Comparison of ENCODE assay signal across 22 cellular contexts in genomic region chr7:131331806-131332205, GRCh38. TPM values are rescaled to one million over a fixed set of nuclear protein-coding genes. Genes with fewer than 3 reads are reported as not detected.
A peak's percentile ranks its signal among the peaks of the same experiment; 100 is the strongest.
DNase-seq lines count a peak whose midpoint lies in the region; ATAC-seq, FAIRE-seq and TF ChIP-seq lines count a peak whose summit lies in the region.
"Had no signal": no experiment of that assay in that cellular context is flagged by ENCODE, and none has a peak within 500 bp of the region (broad histone marks: within the 10 kb centered on the region; RNA-seq: fewer than 3 reads in every experiment).

No MANE protein-coding gene starts in this region.

- H3K4me3 ChIP-seq in A549 (no peak overlapping the region), endodermal cell (ENCODE audit: low read length) (peak overlapping the region; percentile 11), pancreas (no peak overlapping the region)
- H3K4me3 ChIP-seq: PC-9, SJSA1 had no signal

- no peak for TF ChIP-seq EP300 in A549 (IDR thresholded peaks at IDR 0.05)

- no peak overlapping the region for H3K9ac ChIP-seq in endodermal cell (ENCODE audit: extremely low read depth, low read length, poor library complexity, severe bottlenecking)

- no peaks in the 10 kb centered on the region for H3K27me3 Mint-ChIP-seq in endodermal cell (ENCODE audit: insufficient read depth)

- no peak overlapping the region for H3K27ac ChIP-seq in A549
- no peak overlapping the region for H3K27ac ChIP-seq in endodermal cell (ENCODE audit: low read depth, low read length)
- no peak overlapping the region for H3K27ac ChIP-seq in pancreas
- H3K27ac ChIP-seq: HL-60, PC-9, SJSA1 had no signal

- no peak overlapping the region for H3K27ac Mint-ChIP-seq in endodermal cell

- TF ChIP-seq POLR2A in A549 (IDR thresholded peaks at IDR 0.05; ENCODE audit: low read length): no peak

- peaks cover 34% of the 10 kb centered on the region for H3K36me3 Mint-ChIP-seq in endodermal cell (ENCODE audit: low read depth)

- no peak overlapping the region for H3K4me3 Mint-ChIP-seq in endodermal cell
- H3K4me3 Mint-ChIP-seq: CD14-positive monocyte had no signal

- POLR2A ChIA-PET in A549 (lab: Yijun Ruan, JAX): no interaction called here

- H3K27me3 ChIP-seq in endodermal cell (ENCODE audit: control insufficient read depth, insufficient read depth, low read length, poor library complexity, severe bottlenecking): no peaks in the 10 kb centered on the region
- no peaks in the 10 kb centered on the region for H3K27me3 ChIP-seq in pancreas
- H3K27me3 ChIP-seq: SJSA1 had no signal

- intact Hi-C loops in pancreas (cut with DNase I): no loop called here

- WGBS in A549 (ENCODE audit: missing lambda C conversion rate): 79% methylated on average over 1 of the region's 1 CpG
- WGBS in endodermal cell (ENCODE audit: insufficient coverage in 1 of 2, insufficient read length in 1 of 2), 2 experiments: 96% methylated on average over 1 of the region's 1 CpG; no CpG with 5 or more reads in 1 of the 2 experiments
- 31 to 59% methylated on average over 1 of the region's 1 CpG for WGBS in pancreas, 2 donors

- H3K4me1 Mint-ChIP-seq in endodermal cell: peaks cover 18% of the 10 kb centered on the region

- ATAC-seq in A549 (no peak), pancreas (no peak), left lobe of liver (no peak), GM21423 (IDR thresholded peaks at IDR 0.05; ENCODE audit: unreplicated experiment) (no peak)

- no peak for TF ChIP-seq RAD21 in A549 (conservative IDR thresholded peaks at IDR 0.05 in 1 of 2, IDR thresholded peaks at IDR 0.05 in 1 of 2)

- CTCF ChIA-PET in A549 (lab: Yijun Ruan, JAX): no interaction called here

- peak overlapping the region; percentile 80; the same call in 1 of the 3 replicates for H3K4me2 ChIP-seq in A549

- no peak for TF ChIP-seq CTCF in A549 (IDR thresholded peaks at IDR 0.05)
- no peak for TF ChIP-seq CTCF in endodermal cell (conservative IDR thresholded peaks at IDR 0.05)
- no peak for TF ChIP-seq CTCF in pancreas (IDR thresholded peaks at IDR 0.05)

- peaks cover 30% of the 10 kb centered on the region for H3K9me3 ChIP-seq in A549
- peaks cover 22% of the 10 kb centered on the region for H3K9me3 ChIP-seq in endodermal cell (ENCODE audit: control insufficient read depth, low read length)
- peaks cover 0 to 5% (median 0%) of the 10 kb centered on the region in 4 donors for H3K9me3 ChIP-seq in pancreas

- peaks cover 11% of the 10 kb centered on the region for H3K36me3 ChIP-seq in endodermal cell (ENCODE audit: control insufficient read depth, insufficient read depth, low read length)
- H3K36me3 ChIP-seq in pancreas: no peaks in the 10 kb centered on the region

- DNase-seq in A549 (ENCODE audit: low read depth in 1 of 2, low spot score in 1 of 2) (no peak), endodermal cell (no peak), pancreas (no peak), left lobe of liver (ENCODE audit: low spot score) (no peak), GF-D8 (lab: John Stamatoyannopoulos, UW) (no peak)
- DNase-seq in activated effector memory CD4-positive, alpha-beta T cell treated with anti-CD3 and anti-CD28 coated beads, Interleukin-2, amount 50 U/mL, for 16 hours: no peak
- DNase-seq: ACHN, AML-193, GOT3, MV-4-11, NCI-H1417 treated with DMSO at 0.1 percent for 48 hours, NCI-H1930, NCI-H2171, NCI-H446 treated with DMSO at 0.1 percent for 48 hours, NCI-H82, PC-9 had no signal

- peaks cover 33% of the 10 kb centered on the region for H3K4me1 ChIP-seq in A549
- H3K4me1 ChIP-seq in endodermal cell (ENCODE audit: control insufficient read depth, insufficient read depth, low read length): no peaks in the 10 kb centered on the region
- peaks cover 16 to 32% (median 27%) of the 10 kb centered on the region in 3 donors for H3K4me1 ChIP-seq in pancreas

- peaks cover 16% of the 10 kb centered on the region for H3K9me3 Mint-ChIP-seq in endodermal cell

- FAIRE-seq in A549 (lab: Jason Lieb, UNC) (no peak), G401.6 (lab: Jason Lieb, UNC) (peak; percentile 30), pancreas (lab: Jason Lieb, UNC) (peak; percentile 49)
- FAIRE-seq: HTR-8/SVneo had no signal

TF ChIP-seq in A549, 52 proteins besides CTCF, POLR2A, EP300 and RAD21:
- TF ChIP-seq HMGXB4 (CRISPR knock-in tag; IDR thresholded peaks at IDR 0.05; ENCODE audit: borderline replicate concordance): no peak
- TF ChIP-seq CHD2 (IDR thresholded peaks at IDR 0.05; ENCODE audit: low read length, partially characterized antibody): no peak
- TF ChIP-seq HDAC2 (IDR thresholded peaks at IDR 0.05): no peak
- TF ChIP-seq REST (IDR thresholded peaks at IDR 0.05): no peak
- no peak for TF ChIP-seq TFCP2L1 (CRISPR knock-in tag; IDR thresholded peaks at IDR 0.05)
- no peak for TF ChIP-seq MAZ (IDR thresholded peaks at IDR 0.05; ENCODE audit: borderline replicate concordance, low read depth, low read length)
- TF ChIP-seq CBX8 (IDR thresholded peaks at IDR 0.05): no peak
- no peak for TF ChIP-seq RFX5 (IDR thresholded peaks at IDR 0.05)
- TF ChIP-seq SREBF2 (IDR thresholded peaks at IDR 0.05): no peak
- no peak for TF ChIP-seq ZNF302 (CRISPR knock-in tag; IDR thresholded peaks at IDR 0.05)
- TF ChIP-seq ATOH8 (CRISPR knock-in tag; IDR thresholded peaks at IDR 0.05; ENCODE audit: low read depth): no peak

RNA-seq across cellular contexts. Expression of gene MKLN1, which starts 4.1 kb away (rescaled TPM):
- polyA plus RNA-seq in A549 (2011; rRNA removed) (84.5 and 109 TPM in 2 replicates), A549 (2017; fragmentation: RNase III; extraction: RNeasy Plus Mini Kit Qiagen cat#74134 plus additional on column Dnase treatment) (39.6 to 46.4 TPM (median 39.6 TPM) in 3 replicates), pancreas (1 to 10 TPM; 7.0 to 10.0 TPM)
- 17.5 and 18.5 TPM in 2 replicates for polyA plus RNA-seq in A549 (2012; cell fraction: cytosol; rRNA removed)
- polyA plus RNA-seq in A549 (2012; cell fraction: nucleus; rRNA removed): 10.8 and 17.1 TPM in 2 replicates
- polyA minus RNA-seq in A549 (2011; rRNA and poly(A)+ RNA removed): 154 and 176 TPM in 2 replicates
- total RNA-seq in endodermal cell (10 to 100 TPM; 69.3 to 71.8 TPM), pancreas (10 to 100 TPM; 14.5 to 30.2 (median 23.4) TPM), left lobe of liver (27.9 TPM)
- polyA plus RNA-seq in endodermal cell (2013, experiment 1 of 2): 25.3 TPM
- polyA plus RNA-seq in endodermal cell (2013, experiment 2 of 2): 27.7 TPM
